14 cellular contexts compared by ENCODE assay signal in the genomic region with DNA sequence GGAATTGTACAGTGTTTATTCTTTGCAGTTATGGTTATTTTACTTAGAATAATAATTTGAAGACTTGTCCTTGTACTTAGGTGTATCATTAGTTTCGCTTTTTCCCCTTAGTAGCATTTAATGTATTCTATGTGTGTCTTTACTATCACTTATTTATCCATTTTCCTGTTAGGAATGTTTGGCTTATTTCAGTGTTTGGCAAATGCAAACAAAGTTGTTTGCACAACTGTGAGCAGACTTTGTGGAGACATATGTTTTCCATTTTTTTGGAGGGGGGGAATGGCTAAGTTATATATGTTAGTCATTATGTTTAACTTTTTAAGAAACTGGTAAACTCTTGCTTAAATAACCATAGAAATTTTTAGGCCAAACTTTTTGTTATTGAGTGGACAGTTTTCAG.
A peak's percentile ranks its signal among the peaks of the same experiment; 100 is the strongest.
DNase-seq lines count a peak whose midpoint lies in the region.
"Had no signal": no experiment of that assay in that cellular context is flagged by ENCODE, and none has a peak within 500 bp of the region (broad histone marks: within the 10 kb centered on the region; RNA-seq: fewer than 3 reads in every experiment).

No MANE protein-coding gene starts in this region.

- DNase-seq in NCI-H748 (lab: John Stamatoyannopoulos, UW; ENCODE audit: unreplicated experiment): peak; percentile 31
- no peak for DNase-seq in NCI-H748 treated with DMSO at 0.1 percent for 48 hours (lab: John Stamatoyannopoulos, UW)
- DNase-seq in HuH-7.5 (ENCODE audit: low spot score): peak; percentile 2
- DNase-seq in SHP77 treated with DMSO at 0.1 percent for 48 hours (lab: John Stamatoyannopoulos, UW): peak; percentile 12
- DNase-seq in NCI-H524 (lab: John Stamatoyannopoulos, UW): no peak
- DNase-seq in NCI-H128 (lab: John Stamatoyannopoulos, UW; ENCODE audit: unreplicated experiment): no peak
- no peak for DNase-seq in cortex of kidney (lab: John Stamatoyannopoulos, UW)
- DNase-seq: Calu3; CD8-positive, alpha-beta T cell; DMS79 treated with DMSO at 0.1 percent for 48 hours; GF-D8; GOT3; H7; HFFc6 had no signal

Comparison
In these comparisons a context has a peak if more than half of its experiments do, and no peak if none do; other contexts are left out.
1. DNase-seq: peak in NCI-H748 (single experiment), HuH-7.5 (single experiment) and SHP77 treated with DMSO at 0.1 percent for 48 hours (single experiment); none in NCI-H748 treated with DMSO at 0.1 percent for 48 hours (single experiment), NCI-H524 (0 of 2), NCI-H128 (single experiment) and cortex of kidney (single experiment).